33 cellular contexts compared by ENCODE assay signal in the genomic region with DNA sequence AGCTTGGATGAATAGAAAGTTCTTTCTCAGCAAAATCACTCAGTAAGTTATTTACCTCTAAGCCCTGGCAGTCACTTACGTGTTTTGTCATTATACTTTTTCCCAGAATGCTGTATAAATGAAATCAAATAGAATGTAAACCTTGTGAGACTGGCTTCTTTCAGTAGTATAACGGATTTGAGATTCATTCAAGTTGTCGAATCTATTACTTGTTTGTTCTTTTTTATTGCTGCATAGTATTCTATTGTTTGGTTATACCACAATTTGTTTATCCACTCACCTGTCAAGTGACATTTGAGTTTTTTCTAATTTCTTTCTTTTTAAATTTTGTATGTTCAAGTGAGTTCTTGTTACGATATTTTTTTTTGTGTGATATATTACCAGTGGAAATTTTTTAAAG.
"Had no signal": no experiment of that assay in that cellular context is flagged by ENCODE, and none has a peak within 500 bp of the region (broad histone marks: within the 10 kb centered on the region; RNA-seq: fewer than 3 reads in every experiment).

No MANE protein-coding gene starts in this region.

- H3K4me1 ChIP-seq: adrenal gland, ascending aorta, body of pancreas, breast epithelium had no signal

- H3K27ac ChIP-seq: adrenal gland, ascending aorta, body of pancreas, brain microvascular endothelial cell, breast epithelium, cardiac muscle cell had no signal

- FAIRE-seq: astrocyte, bronchial epithelial cell, colon had no signal

- H3K27me3 ChIP-seq: adrenal gland, ascending aorta, body of pancreas, brain microvascular endothelial cell, breast epithelium, cardiac muscle cell had no signal

- H3K9me3 ChIP-seq: adrenal gland, ascending aorta, body of pancreas, breast epithelium had no signal

- ATAC-seq: activated naive CD4-positive, alpha-beta T cell treated with anti-CD3 and anti-CD28 coated beads, Interleukin-2, amount 50 U/mL, for 72 hours; activated naive CD8-positive, alpha-beta T cell treated with anti-CD3 and anti-CD28 coated beads, Interleukin-2, amount 50 U/mL, for 24 hours; activated T-cell treated with anti-CD3 and anti-CD28 coated beads, Interleukin-2, amount 50 U/mL, for 4 hours; activated T-cell treated with anti-CD3 and anti-CD28 coated beads, Interleukin-2, amount 50 U/mL, for 72 hours; activated T-helper 17 cell treated with anti-CD3 and anti-CD28 coated beads, Interleukin-2, amount 50 U/mL, for 72 hours; body of pancreas had no signal

- H3K4me3 ChIP-seq: adrenal gland, ascending aorta, body of pancreas, breast epithelium, cardiac muscle cell had no signal

- DNase-seq: activated effector memory CD4-positive, alpha-beta T cell treated with anti-CD3 and anti-CD28 coated beads, Interleukin-2, amount 50 U/mL, for 16 hours; activated effector memory CD4-positive, alpha-beta T cell treated with Interleukin-2 at 50 U/mL for 16 hours; activated gamma-delta T cell; activated gamma-delta T cell treated with Interleukin-2 at 50 U/mL for 16 hours; activated naive CD4-positive, alpha-beta T cell; activated naive CD4-positive, alpha-beta T cell treated with anti-CD3 and anti-CD28 coated beads for 36 hours; activated naive CD4-positive, alpha-beta T cell treated with anti-CD3 and anti-CD28 coated beads, Interleukin-2, amount 10 ng/mL, durations not matched to agents 7 days and 5 days; activated naive CD4-positive, alpha-beta T cell treated with anti-CD3 and anti-CD28 coated beads, Interleukin-2, amount 50 U/mL, for 16 hours; activated naive CD4-positive, alpha-beta T cell treated with Interleukin-2 at 50 U/mL for 16 hours; activated naive CD8-positive, alpha-beta T cell treated with anti-CD3 and anti-CD28 coated beads for 36 hours; activated naive CD8-positive, alpha-beta T cell treated with anti-CD3 and anti-CD28 coated beads, Interleukin-2, amount 10 ng/mL, durations not matched to agents 7 days and 5 days; activated naive CD8-positive, alpha-beta T cell treated with anti-CD3 and anti-CD28 coated beads, Interleukin-2, amount 50 U/mL, for 24 hours; activated T-cell treated with anti-CD3 and anti-CD28 coated beads, Interleukin-2, amount 50 U/mL, for 4 hours; activated T-cell treated with anti-CD3 and anti-CD28 coated beads, Interleukin-2, amount 50 U/mL, for 48 hours; activated T-cell treated with anti-CD3 and anti-CD28 coated beads, Interleukin-2, amount 50 U/mL, for 72 hours; adrenal gland; amniotic stem cell; amygdala; anterior cingulate cortex; aorta; body of pancreas; brain microvascular endothelial cell; caudate nucleus; central memory CD4-positive, alpha-beta T cell; cerebellar nuclear complex had no signal

- H3K36me3 ChIP-seq: adrenal gland, ascending aorta, brain microvascular endothelial cell, breast epithelium, cardiac muscle cell had no signal
